ENCODE assay signal across 25 cellular contexts in the genomic region with DNA sequence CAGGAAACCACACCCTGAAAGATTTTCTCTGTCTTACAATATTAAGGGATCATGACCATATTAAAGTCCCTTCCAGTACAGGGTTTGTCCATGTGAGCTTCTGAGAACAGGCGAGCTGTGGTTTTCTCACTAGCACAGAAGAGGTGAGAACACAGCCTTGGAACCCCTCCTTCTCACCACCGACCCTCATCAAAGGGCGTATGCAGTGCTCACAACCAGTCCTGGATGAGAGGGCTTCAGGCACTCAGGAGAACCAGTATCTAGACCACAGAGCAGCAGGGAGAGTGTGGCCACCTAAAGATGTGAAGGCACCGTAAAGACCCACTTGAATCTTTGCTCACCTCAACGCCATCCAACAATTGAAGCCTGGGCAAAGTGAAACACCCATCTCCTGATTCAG.
A peak's percentile ranks its signal among the peaks of the same experiment; 100 is the strongest.
DNase-seq lines count a peak whose midpoint lies in the region; ATAC-seq and TF ChIP-seq lines count a peak whose summit lies in the region.
"Had no signal": no experiment of that assay in that cellular context is flagged by ENCODE, and none has a peak within 500 bp of the region (broad histone marks: within the 10 kb centered on the region; RNA-seq: fewer than 3 reads in every experiment).

No MANE protein-coding gene starts in this region.

- no peak overlapping the region for H3K18ac ChIP-seq in IMR-90 (ENCODE audit: low read depth, low read length)

- peaks cover 32% of the 10 kb centered on the region for H3K4me1 Mint-ChIP-seq in activated CD4-positive, alpha-beta T cell treated with anti-CD3 and anti-CD28 coated beads for 36 hours
- peaks cover 31% of the 10 kb centered on the region for H3K4me1 Mint-ChIP-seq in activated naive CD8-positive, alpha-beta T cell treated with anti-CD3 and anti-CD28 coated beads, Interleukin-2, amount 10 ng/mL, durations not matched to agents 7 days and 5 days
- H3K4me1 Mint-ChIP-seq in nephron progenitor cell = peaks cover 35% of the 10 kb centered on the region

- H3K4me1 ChIP-seq in IMR-90 (ENCODE audit: control insufficient read depth, insufficient read depth, low read length) = peaks cover 3% of the 10 kb centered on the region; the same call in 1 of the 2 replicates
- H3K4me1 ChIP-seq: tibial artery had no signal

- peaks cover 6% of the 10 kb centered on the region for H3K9me3 Mint-ChIP-seq in activated CD4-positive, alpha-beta T cell treated with anti-CD3 and anti-CD28 coated beads for 36 hours (ENCODE audit: low read depth)
- H3K9me3 Mint-ChIP-seq in activated naive CD8-positive, alpha-beta T cell treated with anti-CD3 and anti-CD28 coated beads, Interleukin-2, amount 10 ng/mL, durations not matched to agents 7 days and 5 days = peaks cover 10% of the 10 kb centered on the region
- peaks cover 18% of the 10 kb centered on the region for H3K9me3 Mint-ChIP-seq in nephron progenitor cell

- in situ Hi-C loops in IMR-90 (cut with MboI; ENCODE audit: low sequenced_read_pairs) = no loop called here

- H3K14ac ChIP-seq in IMR-90 (replicated peaks; ENCODE audit: low read depth, low read length) = no peak overlapping the region

- H3K56ac ChIP-seq in IMR-90 (ENCODE audit: extremely low read depth, insufficient read depth, low read length) = no peak overlapping the region

- peak overlapping the region; percentile 57 for H3K27ac Mint-ChIP-seq in activated CD4-positive, alpha-beta T cell treated with anti-CD3 and anti-CD28 coated beads for 36 hours
- H3K27ac Mint-ChIP-seq in activated naive CD8-positive, alpha-beta T cell treated with anti-CD3 and anti-CD28 coated beads, Interleukin-2, amount 10 ng/mL, durations not matched to agents 7 days and 5 days = peak overlapping the region; percentile 67
- peak overlapping the region; percentile 17 for H3K27ac Mint-ChIP-seq in nephron progenitor cell
- H3K27ac Mint-ChIP-seq: dendritic cell treated with granulocyte-macrophage colony-stimulating factor and Interleukin-4, amounts not matched to agents 40 ng/mL and 50 ng/mL, for 4 days; HFFc6 had no signal

- DNase-seq in activated CD4-positive, alpha-beta T cell treated with anti-CD3 and anti-CD28 coated beads for 36 hours = no peak
- DNase-seq in activated CD4-positive, alpha-beta T cell treated with anti-CD3 and anti-CD28 coated beads for 1 hour = no peak
- no peak for DNase-seq in IMR-90
- peak; percentile 43 for DNase-seq in activated naive CD8-positive, alpha-beta T cell treated with anti-CD3 and anti-CD28 coated beads, Interleukin-2, amount 10 ng/mL, durations not matched to agents 7 days and 5 days
- DNase-seq in nephron progenitor cell = no peak
- no peak for DNase-seq in dermis blood vessel endothelial cell
- no peak for DNase-seq in NCI-H187 treated with DMSO at 0.1 percent for 48 hours (lab: John Stamatoyannopoulos, UW)
- DNase-seq: activated CD4-positive, alpha-beta T cell treated with anti-CD3 and anti-CD28 coated beads, Interleukin-2, amount 50 U/mL, for 1 hour; activated CD8-positive, alpha-beta memory T cell treated with anti-CD3 and anti-CD28 coated beads, Interleukin-2, amount 50 U/mL, for 4 hours; central memory CD4-positive, alpha-beta T cell; HFFc6; hippocampal formation; Karpas-422; left colon; mesendoderm; NCI-H1436 treated with DMSO at 0.1 percent for 48 hours; NCI-H2171 treated with DMSO at 0.1 percent for 48 hours; NCI-H524; nucleus accumbens; Right ventricle myocardium superior; tibial artery had no signal

- H2BK120ac ChIP-seq in IMR-90 (ENCODE audit: low read depth, low read length) = no peak overlapping the region

- CTCF ChIA-PET in activated CD4-positive, alpha-beta T cell treated with anti-CD3 and anti-CD28 coated beads for 36 hours (lab: Charles Lee) = interaction anchor here (0.7 to 0.8 kb wide), 2 partner anchors 9 to 19 kb away, joined by 3 read pairs; no protein-coding TSS in a partner anchor
- CTCF ChIA-PET in IMR-90 (lab: Yijun Ruan, JAX) = no interaction called here

- no peaks in the 10 kb centered on the region for H3K27me3 Mint-ChIP-seq in activated CD4-positive, alpha-beta T cell treated with anti-CD3 and anti-CD28 coated beads for 36 hours
- H3K27me3 Mint-ChIP-seq in activated naive CD8-positive, alpha-beta T cell treated with anti-CD3 and anti-CD28 coated beads, Interleukin-2, amount 10 ng/mL, durations not matched to agents 7 days and 5 days = peaks cover 2% of the 10 kb centered on the region
- H3K27me3 Mint-ChIP-seq in nephron progenitor cell (ENCODE audit: low read depth, poor library complexity) = peaks cover 18% of the 10 kb centered on the region

- no peaks in the 10 kb centered on the region for H3K36me3 ChIP-seq in IMR-90 (ENCODE audit: control insufficient read depth, insufficient read depth, low read length)
- H3K36me3 ChIP-seq: gastroesophageal sphincter, tibial artery had no signal

- dilution Hi-C loops in IMR-90 (cut with HindIII; ENCODE audit: low sequenced_read_pairs, unreplicated experiment) = loop anchor here (25.0 kb wide), 1 partner anchor 647 kb away; no protein-coding TSS in a partner anchor

- no peak overlapping the region for H3K4ac ChIP-seq in IMR-90 (ENCODE audit: low read depth, low read length)

- H4K20me1 ChIP-seq in IMR-90 (ENCODE audit: insufficient read depth, low read length) = no peaks in the 10 kb centered on the region

- POLR2A ChIA-PET in activated CD4-positive, alpha-beta T cell treated with anti-CD3 and anti-CD28 coated beads for 36 hours (lab: Charles Lee) = no interaction called here
- POLR2A ChIA-PET in IMR-90 (lab: Charles Lee; ENCODE audit: unreplicated experiment) = no interaction called here
- POLR2A ChIA-PET in activated naive CD8-positive, alpha-beta T cell treated with anti-CD3 and anti-CD28 coated beads, Interleukin-2, amount 10 ng/mL, durations not matched to agents 7 days and 5 days (lab: Charles Lee) = no interaction called here

- no peaks in the 10 kb centered on the region for H3K9me3 ChIP-seq in IMR-90 (ENCODE audit: control insufficient read depth, insufficient read depth, low read length)
- H3K9me3 ChIP-seq: gastroesophageal sphincter, tibial artery had no signal

- no peak overlapping the region for H3K9ac ChIP-seq in IMR-90 (ENCODE audit: low read depth, low read length)

- H3K9me1 ChIP-seq in IMR-90 (ENCODE audit: insufficient read depth, low read length) = peaks cover 12% of the 10 kb centered on the region; the same call in 1 of the 2 replicates

- peaks cover 5% of the 10 kb centered on the region for H3K36me3 Mint-ChIP-seq in activated CD4-positive, alpha-beta T cell treated with anti-CD3 and anti-CD28 coated beads for 36 hours (ENCODE audit: low read depth)
- H3K36me3 Mint-ChIP-seq in activated naive CD8-positive, alpha-beta T cell treated with anti-CD3 and anti-CD28 coated beads, Interleukin-2, amount 10 ng/mL, durations not matched to agents 7 days and 5 days = peaks cover 2% of the 10 kb centered on the region
- peaks cover 11% of the 10 kb centered on the region for H3K36me3 Mint-ChIP-seq in nephron progenitor cell (ENCODE audit: low read depth)

- TF ChIP-seq CTCF in IMR-90 (conservative IDR thresholded peaks at IDR 0.05; ENCODE audit: low read depth, low read length) = no peak
- no peak for TF ChIP-seq CTCF in nephron progenitor cell (IDR thresholded peaks at IDR 0.05)

- H3K4me2 ChIP-seq in IMR-90 (ENCODE audit: low read depth, low read length) = no peak overlapping the region

- H3K27ac ChIP-seq in IMR-90 (ENCODE audit: insufficient read depth, low read length) = no peak overlapping the region
- H3K27ac ChIP-seq: gastroesophageal sphincter, tibial artery, VCaP had no signal

- WGBS in IMR-90 (ENCODE audit: extremely low coverage in 2 of 2, insufficient read length in 1 of 2), 2 experiments = 100% methylated on average over 2 of the region's 5 CpGs; no CpG with 5 or more reads in 1 of the 2 experiments

- no peak overlapping the region for H2BK5ac ChIP-seq in IMR-90 (ENCODE audit: low read depth, low read length, poor library complexity, severe bottlenecking)

- no peak overlapping the region for H2AFZ ChIP-seq in IMR-90 (replicated peaks; ENCODE audit: low read length, poor library complexity)

- H3K23ac ChIP-seq in IMR-90 (ENCODE audit: low read depth, low read length) = no peak overlapping the region

- no peak for TF ChIP-seq RAD21 in IMR-90 (IDR thresholded peaks at IDR 0.05; ENCODE audit: low read length)

- H4K91ac ChIP-seq in IMR-90 (ENCODE audit: insufficient read depth, low read depth, low read length) = no peak overlapping the region

- H3K27me3 ChIP-seq in IMR-90 (ENCODE audit: control insufficient read depth, insufficient read depth, low read length) = no peaks in the 10 kb centered on the region
- H3K27me3 ChIP-seq: gastroesophageal sphincter, tibial artery had no signal

- H4K8ac ChIP-seq in IMR-90 (ENCODE audit: low read depth in 2 of 2, low read length in 2 of 2) = no peak overlapping the region

- TF ChIP-seq POLR2A in IMR-90 (IDR thresholded peaks at IDR 0.05; ENCODE audit: low read depth, low read length) = no peak

- no peak overlapping the region for H2BK15ac ChIP-seq in IMR-90 (ENCODE audit: low read depth, low read length)

- no peak overlapping the region for H3K4me3 ChIP-seq in IMR-90 (ENCODE audit: insufficient read depth, low read depth, low read length)
- H3K4me3 ChIP-seq: gastroesophageal sphincter, tibial artery had no signal

- no peak overlapping the region for H4K5ac ChIP-seq in IMR-90 (ENCODE audit: low read depth, low read length)

- H3K4me3 Mint-ChIP-seq in activated CD4-positive, alpha-beta T cell treated with anti-CD3 and anti-CD28 coated beads for 36 hours = no peak overlapping the region
- H3K4me3 Mint-ChIP-seq in activated naive CD8-positive, alpha-beta T cell treated with anti-CD3 and anti-CD28 coated beads, Interleukin-2, amount 10 ng/mL, durations not matched to agents 7 days and 5 days = peak overlapping the region; percentile 51
- H3K4me3 Mint-ChIP-seq in nephron progenitor cell = no peak overlapping the region
- H3K4me3 Mint-ChIP-seq: dendritic cell treated with granulocyte-macrophage colony-stimulating factor and Interleukin-4, amounts not matched to agents 40 ng/mL and 50 ng/mL, for 4 days; HFFc6 had no signal

- BruUV-seq in IMR-90 (replicated peaks; lab: Mats Ljungman, UMichigan) = no TSS peak

- intact Hi-C loops in activated CD4-positive, alpha-beta T cell treated with anti-CD3 and anti-CD28 coated beads for 36 hours (cut with DNase I, micrococcal nuclease) = no loop called here
- intact Hi-C loops in IMR-90 (cut with micrococcal nuclease) = no loop called here

- ATAC-seq in activated CD4-positive, alpha-beta T cell treated with anti-CD3 and anti-CD28 coated beads for 36 hours = no peak
- ATAC-seq in IMR-90 (ENCODE audit: low read depth) = no peak
- ATAC-seq in activated naive CD8-positive, alpha-beta T cell treated with anti-CD3 and anti-CD28 coated beads, Interleukin-2, amount 10 ng/mL, durations not matched to agents 7 days and 5 days (ENCODE audit: low read depth) = peak; percentile 71
- ATAC-seq in GM21723 (IDR thresholded peaks at IDR 0.05; ENCODE audit: unreplicated experiment) = no peak
- ATAC-seq: gastroesophageal sphincter, left colon had no signal

- H3K79me1 ChIP-seq in IMR-90 (ENCODE audit: low read depth in 1 of 2, low read length in 2 of 2) = no peaks in the 10 kb centered on the region

- H2AK5ac ChIP-seq in IMR-90 (ENCODE audit: low read depth, low read length) = no peak overlapping the region

- peak overlapping the region; percentile 28 for H2AK9ac ChIP-seq in IMR-90 (replicated peaks; ENCODE audit: low read depth, low read length, poor library complexity)

- no peak overlapping the region for H2BK20ac ChIP-seq in IMR-90 (ENCODE audit: low read depth, low read length)

TF ChIP-seq in IMR-90, 13 proteins besides CTCF, POLR2A, EP300 and RAD21 (continues in another document):
- TF ChIP-seq SMC3 (IDR thresholded peaks at IDR 0.05; ENCODE audit: low read depth, low read length) = no peak

Comparison
In these comparisons a context has a peak if more than half of its experiments do, and no peak if none do; other contexts are left out.
1. H3K27ac Mint-ChIP-seq: peak in every context shown above with its lines; median percentile 67 in activated naive CD8-positive, alpha-beta T cell treated with anti-CD3 and anti-CD28 coated beads, Interleukin-2, amount 10 ng/mL, durations not matched to agents 7 days and 5 days; 57 in activated CD4-positive, alpha-beta T cell treated with anti-CD3 and anti-CD28 coated beads for 36 hours; 17 in nephron progenitor cell.